ENCODE assay signal across 1 cellular context in the genomic region with DNA sequence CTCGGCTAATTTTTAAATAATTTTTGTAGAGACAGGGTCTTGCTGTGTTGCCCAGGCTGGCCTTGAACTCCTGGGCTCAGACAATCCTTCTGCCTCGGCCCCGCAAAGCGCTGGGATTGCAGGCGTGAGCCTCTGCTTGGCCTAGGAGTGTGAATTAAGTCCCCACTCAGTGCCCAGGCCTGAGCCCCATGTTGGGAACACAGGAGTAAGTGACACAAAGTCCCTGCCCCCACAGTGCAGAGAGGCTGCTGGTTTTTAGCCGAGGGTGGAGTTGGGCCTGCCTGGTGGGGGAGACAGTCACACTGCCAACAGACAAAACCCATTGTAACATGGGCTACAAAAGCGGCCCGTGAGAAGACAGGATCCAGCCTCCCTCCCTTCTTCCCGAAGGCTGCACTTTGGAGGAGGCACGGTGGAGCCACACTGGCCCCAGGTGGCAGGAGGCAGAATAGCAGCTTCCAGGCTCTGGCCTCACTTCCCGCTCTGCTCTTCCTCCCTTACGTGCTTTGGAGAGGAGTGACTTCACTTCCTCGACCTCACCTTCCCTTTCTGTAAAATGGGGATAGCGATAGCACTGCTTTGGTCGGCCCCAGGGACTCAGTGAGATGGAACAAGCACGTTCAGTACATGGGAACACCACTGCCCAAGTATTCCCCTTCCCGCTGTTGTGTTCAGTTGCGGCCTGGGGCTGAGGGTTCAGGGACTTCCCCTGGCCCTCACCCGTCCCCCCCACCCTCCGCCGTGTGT.
TF ChIP-seq lines count a peak whose summit lies in the region.

No MANE protein-coding gene starts in this region.

TF ChIP-seq in K562, 482 proteins besides CTCF, POLR2A, EP300 and RAD21 (continues in another document):
- TF ChIP-seq ARID4B (CRISPR knock-in tag; IDR thresholded peaks at IDR 0.05) (0 out of 2 replicates have a peak, but pooled peaks have one; percentile 34), VEZF1 (CRISPR knock-in tag; IDR thresholded peaks at IDR 0.05) (peak; percentile 63; the same call in 1 of the 2 replicates), ZNF224 (CRISPR knock-in tag; IDR thresholded peaks at IDR 0.05) (no peak), ESRRA (IDR thresholded peaks at IDR 0.05; ENCODE audit: borderline replicate concordance, low read depth) (no peak), IRF9 (tag; IDR thresholded peaks at IDR 0.05) (no peak), SOX6 (IDR thresholded peaks at IDR 0.05) (peak; percentile 89), ZNF121 (CRISPR knock-in tag; conservative IDR thresholded peaks at IDR 0.05) (peak; percentile 91), ZNF398 (CRISPR knock-in tag; IDR thresholded peaks at IDR 0.05) (no peak), HDGF (IDR thresholded peaks at IDR 0.05) (0 out of 2 replicates have a peak, but pooled peaks have one; percentile 37), XRCC5 (IDR thresholded peaks at IDR 0.05; ENCODE audit: low read depth, low read length) (peak; percentile 76), STAG1 (CRISPR knock-in tag; IDR thresholded peaks at IDR 0.05; ENCODE audit: borderline replicate concordance) (peak; percentile 100), YBX1 (IDR thresholded peaks at IDR 0.05) (no peak), MTA2 (IDR thresholded peaks at IDR 0.05; ENCODE audit: low read depth) (no peak), FOXM1 (IDR thresholded peaks at IDR 0.05; ENCODE audit: low read depth) (no peak), FOXM1 (CRISPR knock-in tag; IDR thresholded peaks at IDR 0.05; ENCODE audit: low read depth) (no peak), TCF3 (CRISPR knock-in tag; IDR thresholded peaks at IDR 0.05) (peak; percentile 32; the same call in 1 of the 2 replicates), ELF1 (tag; IDR thresholded peaks at IDR 0.05) (peak; percentile 37; the same call in 1 of the 2 replicates), NEUROD1 (IDR thresholded peaks at IDR 0.05; ENCODE audit: borderline replicate concordance, low read depth, low read length, partially characterized antibody) (peak; percentile 50), GABPB1 (CRISPR knock-in tag; IDR thresholded peaks at IDR 0.05) (peak; percentile 80), ARID2 (IDR thresholded peaks at IDR 0.05) (peak; percentile 83), BHLHE40 (IDR thresholded peaks at IDR 0.05; ENCODE audit: low read length) (peak; percentile 75), ZBTB7A (IDR thresholded peaks at IDR 0.05; ENCODE audit: borderline replicate concordance, control insufficient read depth, low read depth, low read length) (peak; percentile 26; the same call in 1 of the 2 replicates), ATF6 (CRISPR knock-in tag; IDR thresholded peaks at IDR 0.05) (no peak), ADNP (tag; IDR thresholded peaks at IDR 0.05) (0 out of 2 replicates have a peak, but pooled peaks have one; percentile 48), KAT8 (IDR thresholded peaks at IDR 0.05; ENCODE audit: low read depth) (no peak), USF1 (CRISPR knock-in tag; IDR thresholded peaks at IDR 0.05) (peak; percentile 39; the same call in 1 of the 2 replicates), JUND (IDR thresholded peaks at IDR 0.05; ENCODE audit: borderline replicate concordance, low read depth, low read length) (peak; percentile 60; the same call in 1 of the 2 replicates), JUND (tag; IDR thresholded peaks at IDR 0.05; ENCODE audit: borderline replicate concordance, low read depth, low read length) (no peak; the same call in 2 of the 3 replicates), PHB2 (IDR thresholded peaks at IDR 0.05; ENCODE audit: low read depth) (no peak), PTBP1 (IDR thresholded peaks at IDR 0.05; ENCODE audit: low read depth, low read length) (0 out of 2 replicates have a peak, but pooled peaks have one; percentile 47), CREM (IDR thresholded peaks at IDR 0.05; ENCODE audit: low read depth) (peak; percentile 59), ZNF785 (CRISPR knock-in tag; IDR thresholded peaks at IDR 0.05) (no peak), MYNN (IDR thresholded peaks at IDR 0.05) (0 out of 2 replicates have a peak, but pooled peaks have one; percentile 53), MYNN (CRISPR knock-in tag; IDR thresholded peaks at IDR 0.05) (no peak), CREB1 (IDR thresholded peaks at IDR 0.05) (no peak), CREB1 (CRISPR knock-in tag; IDR thresholded peaks at IDR 0.05) (peak; percentile 68; the same call in 1 of the 2 replicates), SP1 (CRISPR knock-in tag; IDR thresholded peaks at IDR 0.05) (peak; percentile 75), FIP1L1 (IDR thresholded peaks at IDR 0.05; ENCODE audit: low read depth, low read length, poor library complexity, severe bottlenecking) (no peak), RUNX1 (IDR thresholded peaks at IDR 0.05; ENCODE audit: low read depth) (0 out of 2 replicates have a peak, but pooled peaks have one; percentile 33), MAZ (CRISPR knock-in tag; conservative IDR thresholded peaks at IDR 0.05 in 1 of 2, IDR thresholded peaks at IDR 0.05 in 1 of 2) (peak; percentile 64 to 69; a peak in 2 of 4 replicates), ZNF184 (CRISPR knock-in tag; IDR thresholded peaks at IDR 0.05) (no peak), ZNF263 (CRISPR knock-in tag; IDR thresholded peaks at IDR 0.05; ENCODE audit: borderline replicate concordance) (peak; percentile 77; the same call in 1 of the 2 replicates), KLF16 (IDR thresholded peaks at IDR 0.05) (peak; percentile 41; the same call in 1 of the 2 replicates)
- TF ChIP-seq, protein P1, sequence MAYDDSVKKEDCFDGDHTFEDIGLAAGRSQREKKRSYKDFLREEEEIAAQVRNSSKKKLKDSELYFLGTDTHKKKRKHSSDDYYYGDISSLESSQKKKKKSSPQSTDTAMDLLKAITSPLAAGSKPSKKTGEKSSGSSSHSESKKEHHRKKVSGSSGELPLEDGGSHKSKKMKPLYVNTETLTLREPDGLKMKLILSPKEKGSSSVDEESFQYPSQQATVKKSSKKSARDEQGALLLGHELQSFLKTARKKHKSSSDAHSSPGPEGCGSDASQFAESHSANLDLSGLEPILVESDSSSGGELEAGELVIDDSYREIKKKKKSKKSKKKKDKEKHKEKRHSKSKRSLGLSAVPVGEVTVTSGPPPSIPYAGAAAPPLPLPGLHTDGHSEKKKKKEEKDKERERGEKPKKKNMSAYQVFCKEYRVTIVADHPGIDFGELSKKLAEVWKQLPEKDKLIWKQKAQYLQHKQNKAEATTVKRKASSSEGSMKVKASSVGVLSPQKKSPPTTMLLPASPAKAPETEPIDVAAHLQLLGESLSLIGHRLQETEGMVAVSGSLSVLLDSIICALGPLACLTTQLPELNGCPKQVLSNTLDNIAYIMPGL (CRISPR knock-in tag; IDR thresholded peaks at IDR 0.05), result peak; percentile 44; the same call in 1 of the 2 replicates
- TF ChIP-seq, protein P2, sequence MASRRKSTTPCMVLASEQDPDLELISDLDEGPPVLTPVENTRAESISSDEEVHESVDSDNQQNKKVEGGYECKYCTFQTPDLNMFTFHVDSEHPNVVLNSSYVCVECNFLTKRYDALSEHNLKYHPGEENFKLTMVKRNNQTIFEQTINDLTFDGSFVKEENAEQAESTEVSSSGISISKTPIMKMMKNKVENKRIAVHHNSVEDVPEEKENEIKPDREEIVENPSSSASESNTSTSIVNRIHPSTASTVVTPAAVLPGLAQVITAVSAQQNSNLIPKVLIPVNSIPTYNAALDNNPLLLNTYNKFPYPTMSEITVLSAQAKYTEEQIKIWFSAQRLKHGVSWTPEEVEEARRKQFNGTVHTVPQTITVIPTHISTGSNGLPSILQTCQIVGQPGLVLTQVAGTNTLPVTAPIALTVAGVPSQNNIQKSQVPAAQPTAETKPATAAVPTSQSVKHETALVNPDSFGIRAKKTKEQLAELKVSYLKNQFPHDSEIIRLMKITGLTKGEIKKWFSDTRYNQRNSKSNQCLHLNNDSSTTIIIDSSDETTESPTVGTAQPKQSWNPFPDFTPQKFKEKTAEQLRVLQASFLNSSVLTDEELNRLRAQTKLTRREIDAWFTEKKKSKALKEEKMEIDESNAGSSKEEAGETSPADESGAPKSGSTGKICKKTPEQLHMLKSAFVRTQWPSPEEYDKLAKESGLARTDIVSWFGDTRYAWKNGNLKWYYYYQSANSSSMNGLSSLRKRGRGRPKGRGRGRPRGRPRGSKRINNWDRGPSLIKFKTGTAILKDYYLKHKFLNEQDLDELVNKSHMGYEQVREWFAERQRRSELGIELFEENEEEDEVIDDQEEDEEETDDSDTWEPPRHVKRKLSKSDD (conservative IDR thresholded peaks at IDR 0.05; ENCODE audit: low read length), result peak; percentile 83; the same call in 1 of the 2 replicates
